Comparison of ENCODE assay signal across 8 cellular contexts in genomic region chr1:180415985-180416633, GRCh38.
DNase-seq lines count a peak whose midpoint lies in the region; ATAC-seq and TF ChIP-seq lines count a peak whose summit lies in the region.

No MANE protein-coding gene starts in this region.

- H3K36me3 ChIP-seq in ascending aorta = peaks cover 0 to 11% of the 10 kb centered on the region in 2 donors

- no peaks in the 10 kb centered on the region for H3K9me3 ChIP-seq in ascending aorta

- H3K4me3 ChIP-seq in GM12864 (ENCODE audit: low read depth, low read length) (no peak overlapping the region), ascending aorta (no peak overlapping the region)

- peak; percentile 49 for TF ChIP-seq CTCF in GM12864 (IDR thresholded peaks at IDR 0.05; ENCODE audit: low read depth, low read length, missing control alignments)
- peak in 2 of 3 experiments; percentile 20 to 50 for TF ChIP-seq CTCF in ascending aorta (IDR thresholded peaks at IDR 0.05)

- H3K27ac ChIP-seq in ascending aorta = no peak overlapping the region

- H3K27me3 ChIP-seq in ascending aorta = no peaks in the 10 kb centered on the region

- intact Hi-C loops in ascending aorta (cut with DNase I) = no loop called here

- ATAC-seq in left lobe of liver = peak; percentile 68
- ATAC-seq in GM19467 (IDR thresholded peaks at IDR 0.05; ENCODE audit: unreplicated experiment) = no peak

- peak; percentile 39 for DNase-seq in A172 (ENCODE audit: low spot score)
- DNase-seq in GM12864 (ENCODE audit: low read depth) = no peak
- peak; percentile 59 for DNase-seq in NCI-H2171 (lab: John Stamatoyannopoulos, UW)
- DNase-seq in ascending aorta (ENCODE audit: low spot score in 2 of 2) = no peak
- no peak for DNase-seq in left lobe of liver (ENCODE audit: low spot score)
- DNase-seq in COLO668 (lab: John Stamatoyannopoulos, UW; ENCODE audit: unreplicated experiment) = no peak
- DNase-seq in stimulated activated CD4-positive, alpha-beta T cell treated with anti-CD3 and anti-CD28 coated beads, Interleukin-4, amount 100 ng/mL, for 24 hours = no peak

- H3K4me1 ChIP-seq in ascending aorta = no peaks in the 10 kb centered on the region

Comparison
In these comparisons a context has a peak if more than half of its experiments do, and no peak if none do; other contexts are left out.
1. DNase-seq: peak in A172 (single experiment) and NCI-H2171 (single experiment); none in GM12864 (single experiment), ascending aorta (0 of 2), left lobe of liver (single experiment), COLO668 (single experiment) and stimulated activated CD4-positive, alpha-beta T cell treated with anti-CD3 and anti-CD28 coated beads, Interleukin-4, amount 100 ng/mL, for 24 hours (single experiment).